ENCODE assay signal across 19 cellular contexts in genomic region chr10:28728396-28728795, GRCh38.
"Had no signal": no experiment of that assay in that cellular context is flagged by ENCODE, and none has a peak within 500 bp of the region (broad histone marks: within the 10 kb centered on the region; RNA-seq: fewer than 3 reads in every experiment).

No MANE protein-coding gene starts in this region.

- H3K9me3 ChIP-seq: esophagus squamous epithelium, ovary, psoas muscle, right atrium auricular region, tibial artery had no signal

- ATAC-seq: activated T-cell treated with anti-CD3 and anti-CD28 coated beads, Interleukin-2, amount 50 U/mL, for 72 hours; heart left ventricle; left lobe of liver; natural killer cell; psoas muscle; stimulated activated naive CD8-positive, alpha-beta T cell treated with anti-CD3 and anti-CD28 coated beads, Interleukin-15, amount 100 ng/mL, for 72 hours had no signal

- DNase-seq: activated CD4-positive, alpha-beta memory T cell treated with anti-CD3 and anti-CD28 coated beads, Interleukin-2, amount 10 ng/mL, durations not matched to agents 7 days and 5 days; activated CD4-positive, alpha-beta T cell treated with anti-CD3 and anti-CD28 coated beads, Interleukin-2, amount 10 ng/mL, durations not matched to agents 24 days and 14 days; activated effector memory CD4-positive, alpha-beta T cell treated with Interleukin-2 at 50 U/mL for 16 hours; activated naive CD4-positive, alpha-beta T cell treated with anti-CD3 and anti-CD28 coated beads for 36 hours; activated naive CD8-positive, alpha-beta T cell treated with anti-CD3 and anti-CD28 coated beads, Interleukin-2, amount 10 ng/mL, durations not matched to agents 7 days and 5 days; activated T-cell treated with anti-CD3 and anti-CD28 coated beads, Interleukin-2, amount 50 U/mL, for 72 hours; amygdala; esophagus squamous epithelium; heart left ventricle; midbrain; natural killer cell; ovary; psoas muscle; stimulated activated CD4-positive, alpha-beta T cell treated with anti-CD3 and anti-CD28 coated beads, Interleukin-12 subunit alpha, Interleukin-12 subunit beta, amount 100 ng/mL, for 4 hours; stimulated activated naive CD8-positive, alpha-beta T cell treated with anti-CD3 and anti-CD28 coated beads, Interleukin-15, amount 100 ng/mL, for 72 hours; tibial artery had no signal

- H3K27me3 ChIP-seq: ovary, right atrium auricular region, tibial artery had no signal

- H3K36me3 ChIP-seq: esophagus squamous epithelium, heart left ventricle, ovary, right atrium auricular region, tibial artery had no signal

- H3K27ac ChIP-seq: esophagus squamous epithelium, heart left ventricle, psoas muscle, right atrium auricular region, tibial artery had no signal

- H3K4me1 ChIP-seq: heart left ventricle, psoas muscle, right atrium auricular region, tibial artery had no signal

- H3K4me3 ChIP-seq: esophagus squamous epithelium, heart left ventricle, lung, ovary, psoas muscle, right atrium auricular region, tibial artery had no signal
